In the genomic region with DNA sequence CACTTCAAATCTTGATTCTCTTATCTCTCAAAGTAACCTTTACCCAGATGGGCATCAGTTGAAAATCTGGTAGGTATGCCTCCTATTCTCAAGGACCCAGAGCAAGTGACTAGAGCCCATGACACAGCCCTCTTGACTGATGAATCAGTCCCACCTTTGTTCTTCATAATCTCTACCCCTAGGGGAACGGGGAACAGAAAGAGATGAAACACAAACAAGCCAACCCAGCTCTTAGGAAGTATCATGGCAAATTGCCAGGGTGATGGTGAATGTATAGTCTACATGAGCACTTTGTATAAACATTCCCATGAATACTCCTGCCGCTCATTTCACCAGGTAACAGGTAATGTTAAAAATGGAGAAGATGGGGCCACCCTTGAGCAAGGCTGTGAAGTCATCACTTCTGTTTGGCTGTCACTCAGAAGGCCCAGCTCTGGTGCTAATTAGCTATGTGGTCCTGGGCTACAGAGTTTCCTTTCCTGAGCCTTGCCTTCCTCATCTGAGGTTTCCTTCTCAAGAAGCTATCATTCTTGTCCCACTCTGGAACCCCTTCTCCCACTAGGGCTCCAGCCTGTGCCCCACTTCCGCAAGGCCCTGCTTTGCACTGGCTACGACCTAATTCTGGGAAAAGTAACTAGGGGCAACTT, we compare ENCODE assay signal across 18 cellular contexts.
DNase-seq lines count a peak whose midpoint lies in the region; ATAC-seq and TF ChIP-seq lines count a peak whose summit lies in the region.
"Had no signal": no experiment of that assay in that cellular context is flagged by ENCODE, and none has a peak within 500 bp of the region (broad histone marks: within the 10 kb centered on the region; RNA-seq: fewer than 3 reads in every experiment).

No MANE protein-coding gene starts in this region.

- H3K27me3 ChIP-seq in endodermal cell (ENCODE audit: control insufficient read depth, insufficient read depth, low read length, poor library complexity, severe bottlenecking) (peaks cover 7% of the 10 kb centered on the region), smooth muscle cell (ENCODE audit: low read depth) (no peaks in the 10 kb centered on the region)
- H3K27me3 ChIP-seq: Peyer's patch had no signal

- intact Hi-C loops in left colon (cut with DNase I, micrococcal nuclease): no loop called here

- no peaks in the 10 kb centered on the region for H3K36me3 ChIP-seq in endodermal cell (ENCODE audit: control insufficient read depth, insufficient read depth, low read length)
- H3K36me3 ChIP-seq in smooth muscle cell (ENCODE audit: low read depth): no peaks in the 10 kb centered on the region
- H3K36me3 ChIP-seq: HAP-1, Peyer's patch had no signal

- 84 to 100% methylated on average over 1 to 4 of the region's 4 CpGs for WGBS in endodermal cell (ENCODE audit: insufficient coverage in 1 of 2, insufficient read length in 1 of 2), 2 experiments
- WGBS in smooth muscle cell (ENCODE audit: low lambda C conversion rate): 86% methylated on average over 4 of the region's 4 CpGs

- no peaks in the 10 kb centered on the region for H3F3A ChIP-seq in smooth muscle cell (ENCODE audit: low read depth)

- H3K4me3 ChIP-seq in endodermal cell (ENCODE audit: low read length): no peak overlapping the region
- H3K4me3 ChIP-seq in smooth muscle cell: no peak overlapping the region
- H3K4me3 ChIP-seq: HAP-1, Peyer's patch had no signal

- H3K36me3 Mint-ChIP-seq in IgD-negative memory B cell: peaks cover 1% of the 10 kb centered on the region
- H3K36me3 Mint-ChIP-seq in endodermal cell (ENCODE audit: low read depth): peaks cover 20% of the 10 kb centered on the region
- H3K36me3 Mint-ChIP-seq in progenitor cell of endocrine pancreas (ENCODE audit: insufficient read depth): no peaks in the 10 kb centered on the region

- no peak overlapping the region for H3K27ac ChIP-seq in endodermal cell (ENCODE audit: low read depth, low read length)
- H3K27ac ChIP-seq in smooth muscle cell (ENCODE audit: low read depth): no peak overlapping the region
- H3K27ac ChIP-seq: Peyer's patch had no signal

- H3K4me1 ChIP-seq in endodermal cell (ENCODE audit: control insufficient read depth, insufficient read depth, low read length) (peaks cover 6% of the 10 kb centered on the region), smooth muscle cell (ENCODE audit: low read depth) (no peaks in the 10 kb centered on the region)
- H3K4me1 ChIP-seq: HAP-1, Peyer's patch had no signal

- H4K20me1 ChIP-seq in smooth muscle cell (ENCODE audit: low read depth): no peaks in the 10 kb centered on the region

- no peaks in the 10 kb centered on the region for H3K79me2 ChIP-seq in smooth muscle cell (ENCODE audit: low read depth)

- H3K4me1 Mint-ChIP-seq in IgD-negative memory B cell (no peaks in the 10 kb centered on the region), endodermal cell (peaks cover 14% of the 10 kb centered on the region), progenitor cell of endocrine pancreas (ENCODE audit: low read depth) (no peaks in the 10 kb centered on the region)
- H3K4me1 Mint-ChIP-seq: B cell had no signal

- H3K9me3 Mint-ChIP-seq in IgD-negative memory B cell: peaks cover 0 to 2% (median 0%) of the 10 kb centered on the region in 3 donors
- no peaks in the 10 kb centered on the region for H3K9me3 Mint-ChIP-seq in endodermal cell
- H3K9me3 Mint-ChIP-seq in progenitor cell of endocrine pancreas (ENCODE audit: low read depth): no peaks in the 10 kb centered on the region
- H3K9me3 Mint-ChIP-seq: CD4-positive, alpha-beta T cell had no signal

- ATAC-seq in left colon: no peak
- ATAC-seq: SK-N-SH treated with all-trans-retinoic acid at 6 μM for 48 hours had no signal

- no peak overlapping the region for H2AFZ ChIP-seq in smooth muscle cell (ENCODE audit: low read depth)

- H3K27ac Mint-ChIP-seq in IgD-negative memory B cell (peak overlapping the region in 2 of 3 donors; percentile 7 to 40), endodermal cell (no peak overlapping the region), progenitor cell of endocrine pancreas (no peak overlapping the region)
- H3K27ac Mint-ChIP-seq: B cell; CD4-positive, alpha-beta T cell had no signal

- no peak overlapping the region for H3K4me2 ChIP-seq in smooth muscle cell

- no peaks in the 10 kb centered on the region for H3K27me3 Mint-ChIP-seq in IgD-negative memory B cell
- peaks cover 1% of the 10 kb centered on the region for H3K27me3 Mint-ChIP-seq in endodermal cell (ENCODE audit: insufficient read depth)
- no peaks in the 10 kb centered on the region for H3K27me3 Mint-ChIP-seq in progenitor cell of endocrine pancreas
- H3K27me3 Mint-ChIP-seq: CD4-positive, alpha-beta T cell had no signal

- H3K9ac ChIP-seq in endodermal cell (ENCODE audit: extremely low read depth, low read length, poor library complexity, severe bottlenecking) (no peak overlapping the region), smooth muscle cell (ENCODE audit: low read depth) (no peak overlapping the region)

- no peaks in the 10 kb centered on the region for H3K9me3 ChIP-seq in endodermal cell (ENCODE audit: control insufficient read depth, low read length)
- no peaks in the 10 kb centered on the region for H3K9me3 ChIP-seq in smooth muscle cell (replicated peaks; ENCODE audit: low read depth)
- H3K9me3 ChIP-seq: HAP-1, Peyer's patch had no signal

- TF ChIP-seq CTCF in endodermal cell (conservative IDR thresholded peaks at IDR 0.05) (no peak), progenitor cell of endocrine pancreas (IDR thresholded peaks at IDR 0.05; ENCODE audit: unreplicated experiment) (no peak), smooth muscle cell (IDR thresholded peaks at IDR 0.05; ENCODE audit: borderline replicate concordance, insufficient read depth, poor library complexity, severe bottlenecking) (no peak)

- H3K4me3 Mint-ChIP-seq in IgD-negative memory B cell (no peak overlapping the region), endodermal cell (no peak overlapping the region), progenitor cell of endocrine pancreas (ENCODE audit: low read depth) (no peak overlapping the region)
- H3K4me3 Mint-ChIP-seq: B cell; CD4-positive, alpha-beta T cell had no signal

- DNase-seq in DMS79 (lab: John Stamatoyannopoulos, UW) (peak; percentile 48), endodermal cell (peak; percentile 41), progenitor cell of endocrine pancreas (ENCODE audit: low spot score, unreplicated experiment) (peak; percentile 1), smooth muscle cell (lab: John Stamatoyannopoulos, UW; ENCODE audit: unreplicated experiment) (no peak), left colon (no peak), GM03348 (ENCODE audit: low spot score) (no peak)
- DNase-seq: Calu3; CD4-positive, alpha-beta T cell; Kasumi-1; NCI-H146; NCI-H2107; NCI-H446 treated with DMSO at 0.1 percent for 48 hours; Peyer's patch; SHP77 had no signal

Comparison
In these comparisons a context has a peak if more than half of its experiments do, and no peak if none do; other contexts are left out.
1. DNase-seq: peak in DMS79 (single experiment), endodermal cell (single experiment) and progenitor cell of endocrine pancreas (single experiment); none in smooth muscle cell (single experiment), left colon (0 of 2) and GM03348 (single experiment).
2. H3K27ac Mint-ChIP-seq: peak in IgD-negative memory B cell (2 of 3); none in endodermal cell (single experiment) and progenitor cell of endocrine pancreas (single experiment).